ENCODE assay signal across 24 cellular contexts in the genomic region with DNA sequence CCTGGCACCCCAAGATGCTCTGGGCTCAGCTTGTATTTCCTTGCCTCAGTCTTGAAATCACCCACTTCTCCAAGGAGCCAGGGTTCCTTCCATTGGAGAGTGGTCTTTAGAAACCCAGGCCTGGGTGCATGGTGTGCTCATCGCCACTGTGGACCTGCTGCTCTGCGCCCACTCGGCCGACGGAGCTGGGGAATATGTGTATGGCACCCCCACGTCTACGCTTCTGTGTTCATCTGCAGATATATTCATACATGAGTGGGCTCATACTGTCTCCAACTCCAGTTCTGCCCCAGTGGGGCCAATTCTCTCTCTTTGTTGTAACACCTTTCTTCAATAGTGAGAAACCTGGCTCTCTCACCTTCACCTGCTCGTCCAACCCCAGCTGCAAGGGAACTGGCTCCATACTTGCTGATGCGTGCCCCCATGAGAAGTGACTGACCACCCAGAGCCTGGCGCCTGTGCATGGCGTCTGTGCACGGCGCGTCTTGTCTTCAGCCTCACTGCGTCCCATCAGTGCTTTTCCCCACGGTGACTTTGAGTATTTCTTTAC. TPM values are rescaled to one million over a fixed set of nuclear protein-coding genes. Genes with fewer than 3 reads are reported as not detected.
"Had no signal": no experiment of that assay in that cellular context is flagged by ENCODE, and none has a peak within 500 bp of the region (broad histone marks: within the 10 kb centered on the region; RNA-seq: fewer than 3 reads in every experiment).

No MANE protein-coding gene starts in this region.

- ATAC-seq: effector memory CD8-positive, alpha-beta T cell; gastroesophageal sphincter; left colon; left ventricle myocardium superior; right cardiac atrium; stimulated activated naive CD8-positive, alpha-beta T cell treated with anti-CD3 and anti-CD28 coated beads, Interleukin-15, Interleukin-2, amounts not matched to agents 100 U/mL and 50 U/mL, for 24 hours had no signal

- H3K27me3 Mint-ChIP-seq: dendritic cell treated with granulocyte-macrophage colony-stimulating factor and Interleukin-4, amounts not matched to agents 40 ng/mL and 50 ng/mL, for 4 days had no signal

- H3K27ac Mint-ChIP-seq: dendritic cell treated with granulocyte-macrophage colony-stimulating factor and Interleukin-4, amounts not matched to agents 40 ng/mL and 50 ng/mL, for 4 days; progenitor cell of endocrine pancreas had no signal

- DNase-seq: central memory CD4-positive, alpha-beta T cell; effector memory CD8-positive, alpha-beta T cell; esophagus squamous epithelium; foreskin fibroblast; left colon; left ventricle myocardium superior; mesendoderm; naive B cell; right cardiac atrium; small intestine; stimulated activated CD4-positive, alpha-beta T cell treated with anti-CD3 and anti-CD28 coated beads, Interleukin-12 subunit alpha, Interleukin-12 subunit beta, amount 100 ng/mL, for 4 hours; stimulated activated CD4-positive, alpha-beta T cell treated with anti-CD3 and anti-CD28 coated beads, Interleukin-2, amount 100 ng/mL, for 48 hours; stimulated activated naive CD8-positive, alpha-beta T cell treated with anti-CD3 and anti-CD28 coated beads, Interleukin-15, Interleukin-2, amounts not matched to agents 100 U/mL and 50 U/mL, for 24 hours had no signal

- H3K27ac ChIP-seq: epithelial cell of prostate, esophagus squamous epithelium, gastroesophageal sphincter, hepatocyte, tibial nerve had no signal

- H3K4me3 Mint-ChIP-seq: dendritic cell treated with granulocyte-macrophage colony-stimulating factor and Interleukin-4, amounts not matched to agents 40 ng/mL and 50 ng/mL, for 4 days; effector memory CD8-positive, alpha-beta T cell; naive B cell had no signal

RNA-seq across cellular contexts. Expression of a gene that starts 39.8 kb away (rescaled TPM):
- total RNA-seq: chondrocyte, lung microvascular endothelial cell had no signal

RNA-seq across cellular contexts. Expression of a gene that starts 40.3 kb away (rescaled TPM):
- total RNA-seq: chondrocyte, esophagus squamous epithelium, gastroesophageal sphincter, kidney epithelial cell, left ventricle myocardium superior, lung microvascular endothelial cell, osteocyte, right cardiac atrium, temporal lobe, tibial nerve had no signal
